ENCODE assay signal across 1 cellular context in the genomic region with DNA sequence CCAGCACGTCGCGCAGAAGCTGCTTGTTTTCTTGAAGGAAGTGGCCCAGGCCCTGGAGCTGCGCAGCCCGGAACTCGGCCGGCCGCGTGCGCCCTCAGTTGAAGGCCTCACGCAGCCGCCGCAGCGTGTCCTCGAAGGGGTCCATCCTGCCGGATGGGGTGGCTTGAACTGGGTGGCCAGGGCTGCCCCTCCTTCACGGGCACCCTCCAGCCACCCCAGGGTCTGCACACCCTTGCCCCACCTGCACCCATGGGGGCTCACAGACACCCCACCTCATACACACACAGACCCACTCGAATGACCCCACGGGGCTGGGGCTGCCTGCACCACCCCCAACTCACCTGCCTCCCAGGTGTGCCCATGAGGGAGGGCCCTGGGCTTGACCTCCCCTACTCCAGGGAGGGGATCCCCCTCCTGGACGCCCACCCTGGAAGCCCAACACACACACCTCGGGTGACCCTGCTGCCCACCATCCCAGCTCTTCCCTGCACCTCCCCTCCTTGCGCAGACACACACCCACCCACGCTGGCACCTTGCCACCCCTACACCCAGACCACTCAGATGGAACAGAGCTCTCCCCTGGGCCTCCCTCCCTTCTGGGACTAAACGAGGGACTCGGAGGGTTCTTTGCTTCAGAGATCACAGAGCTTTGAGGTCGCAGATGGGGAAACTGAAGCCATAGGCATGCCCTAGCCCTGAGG.
TF ChIP-seq lines count a peak whose summit lies in the region.

No MANE protein-coding gene starts in this region.

TF ChIP-seq in K562, 482 proteins besides CTCF, POLR2A, EP300 and RAD21:
- TF ChIP-seq, protein P1, sequence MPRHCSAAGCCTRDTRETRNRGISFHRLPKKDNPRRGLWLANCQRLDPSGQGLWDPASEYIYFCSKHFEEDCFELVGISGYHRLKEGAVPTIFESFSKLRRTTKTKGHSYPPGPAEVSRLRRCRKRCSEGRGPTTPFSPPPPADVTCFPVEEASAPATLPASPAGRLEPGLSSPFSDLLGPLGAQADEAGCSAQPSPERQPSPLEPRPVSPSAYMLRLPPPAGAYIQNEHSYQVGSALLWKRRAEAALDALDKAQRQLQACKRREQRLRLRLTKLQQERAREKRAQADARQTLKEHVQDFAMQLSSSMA (CRISPR knock-in tag; IDR thresholded peaks at IDR 0.05): no peak
- TF ChIP-seq, protein P2, sequence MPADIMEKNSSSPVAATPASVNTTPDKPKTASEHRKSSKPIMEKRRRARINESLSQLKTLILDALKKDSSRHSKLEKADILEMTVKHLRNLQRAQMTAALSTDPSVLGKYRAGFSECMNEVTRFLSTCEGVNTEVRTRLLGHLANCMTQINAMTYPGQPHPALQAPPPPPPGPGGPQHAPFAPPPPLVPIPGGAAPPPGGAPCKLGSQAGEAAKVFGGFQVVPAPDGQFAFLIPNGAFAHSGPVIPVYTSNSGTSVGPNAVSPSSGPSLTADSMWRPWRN (IDR thresholded peaks at IDR 0.05; ENCODE audit: low read depth): no peak
- TF ChIP-seq PTBP1 (IDR thresholded peaks at IDR 0.05; ENCODE audit: low read depth, low read length) (no peak), L3MBTL2 (IDR thresholded peaks at IDR 0.05) (peak; percentile 39; the same call in 1 of the 2 replicates), EGR1 (conservative IDR thresholded peaks at IDR 0.05) (0 out of 2 replicates have a peak, but pooled peaks have one; percentile 9), NFIC (IDR thresholded peaks at IDR 0.05) (peak; percentile 48), NRF1 (conservative IDR thresholded peaks at IDR 0.05 in 1 of 2, IDR thresholded peaks at IDR 0.05 in 1 of 2) (peak; percentile 8 to 24; a peak in 1 of 4 replicates)
- TF ChIP-seq, protein P3, sequence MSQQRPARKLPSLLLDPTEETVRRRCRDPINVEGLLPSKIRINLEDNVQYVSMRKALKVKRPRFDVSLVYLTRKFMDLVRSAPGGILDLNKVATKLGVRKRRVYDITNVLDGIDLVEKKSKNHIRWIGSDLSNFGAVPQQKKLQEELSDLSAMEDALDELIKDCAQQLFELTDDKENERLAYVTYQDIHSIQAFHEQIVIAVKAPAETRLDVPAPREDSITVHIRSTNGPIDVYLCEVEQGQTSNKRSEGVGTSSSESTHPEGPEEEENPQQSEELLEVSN (IDR thresholded peaks at IDR 0.05; ENCODE audit: borderline replicate concordance in 1 of 2, extremely low read depth in 1 of 2, insufficient read depth in 1 of 2, insufficient read length in 1 of 2, low read depth in 1 of 2, low read length in 1 of 2, poor library complexity in 1 of 2, severe bottlenecking in 1 of 2): peak in 1 of 2 experiments; percentile 67
